In the genomic region with DNA sequence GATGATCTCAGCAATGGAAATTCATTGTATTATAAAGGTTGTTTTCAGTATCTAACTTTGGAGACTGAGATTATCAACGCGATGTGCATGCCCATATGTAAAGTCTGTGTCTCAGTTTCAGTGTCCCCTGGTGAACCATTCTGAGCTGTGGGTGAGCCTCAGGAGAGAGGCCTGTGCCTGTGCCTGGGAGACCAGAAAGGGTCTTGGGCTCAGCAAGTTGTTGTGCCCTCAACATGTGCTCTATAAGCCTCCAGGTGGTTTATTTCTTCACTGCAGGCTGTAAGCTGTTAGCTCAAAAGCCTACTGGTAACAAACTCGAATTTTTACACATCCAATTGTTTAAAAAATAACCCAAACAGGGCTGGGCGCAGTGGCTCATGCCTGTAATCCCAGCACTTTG, we compare ENCODE assay signal across 1 cellular context.
TF ChIP-seq lines count a peak whose summit lies in the region.

No MANE protein-coding gene starts in this region.

TF ChIP-seq in SK-N-SH treated with all-trans-retinoic acid at 6 μM for 48 hours, 23 proteins besides CTCF, POLR2A, EP300 and RAD21 (continued from another document):
- TF ChIP-seq, protein P1, sequence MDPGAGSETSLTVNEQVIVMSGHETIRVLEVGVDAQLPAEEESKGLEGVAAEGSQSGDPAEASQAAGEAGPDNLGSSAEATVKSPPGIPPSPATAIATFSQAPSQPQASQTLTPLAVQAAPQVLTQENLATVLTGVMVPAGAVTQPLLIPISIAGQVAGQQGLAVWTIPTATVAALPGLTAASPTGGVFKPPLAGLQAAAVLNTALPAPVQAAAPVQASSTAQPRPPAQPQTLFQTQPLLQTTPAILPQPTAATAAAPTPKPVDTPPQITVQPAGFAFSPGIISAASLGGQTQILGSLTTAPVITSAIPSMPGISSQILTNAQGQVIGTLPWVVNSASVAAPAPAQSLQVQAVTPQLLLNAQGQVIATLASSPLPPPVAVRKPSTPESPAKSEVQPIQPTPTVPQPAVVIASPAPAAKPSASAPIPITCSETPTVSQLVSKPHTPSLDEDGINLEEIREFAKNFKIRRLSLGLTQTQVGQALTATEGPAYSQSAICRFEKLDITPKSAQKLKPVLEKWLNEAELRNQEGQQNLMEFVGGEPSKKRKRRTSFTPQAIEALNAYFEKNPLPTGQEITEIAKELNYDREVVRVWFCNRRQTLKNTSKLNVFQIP (CRISPR knock-in tag; IDR thresholded peaks at IDR 0.05; ENCODE audit: borderline replicate concordance, low read depth) = no peak
- TF ChIP-seq, protein P2, sequence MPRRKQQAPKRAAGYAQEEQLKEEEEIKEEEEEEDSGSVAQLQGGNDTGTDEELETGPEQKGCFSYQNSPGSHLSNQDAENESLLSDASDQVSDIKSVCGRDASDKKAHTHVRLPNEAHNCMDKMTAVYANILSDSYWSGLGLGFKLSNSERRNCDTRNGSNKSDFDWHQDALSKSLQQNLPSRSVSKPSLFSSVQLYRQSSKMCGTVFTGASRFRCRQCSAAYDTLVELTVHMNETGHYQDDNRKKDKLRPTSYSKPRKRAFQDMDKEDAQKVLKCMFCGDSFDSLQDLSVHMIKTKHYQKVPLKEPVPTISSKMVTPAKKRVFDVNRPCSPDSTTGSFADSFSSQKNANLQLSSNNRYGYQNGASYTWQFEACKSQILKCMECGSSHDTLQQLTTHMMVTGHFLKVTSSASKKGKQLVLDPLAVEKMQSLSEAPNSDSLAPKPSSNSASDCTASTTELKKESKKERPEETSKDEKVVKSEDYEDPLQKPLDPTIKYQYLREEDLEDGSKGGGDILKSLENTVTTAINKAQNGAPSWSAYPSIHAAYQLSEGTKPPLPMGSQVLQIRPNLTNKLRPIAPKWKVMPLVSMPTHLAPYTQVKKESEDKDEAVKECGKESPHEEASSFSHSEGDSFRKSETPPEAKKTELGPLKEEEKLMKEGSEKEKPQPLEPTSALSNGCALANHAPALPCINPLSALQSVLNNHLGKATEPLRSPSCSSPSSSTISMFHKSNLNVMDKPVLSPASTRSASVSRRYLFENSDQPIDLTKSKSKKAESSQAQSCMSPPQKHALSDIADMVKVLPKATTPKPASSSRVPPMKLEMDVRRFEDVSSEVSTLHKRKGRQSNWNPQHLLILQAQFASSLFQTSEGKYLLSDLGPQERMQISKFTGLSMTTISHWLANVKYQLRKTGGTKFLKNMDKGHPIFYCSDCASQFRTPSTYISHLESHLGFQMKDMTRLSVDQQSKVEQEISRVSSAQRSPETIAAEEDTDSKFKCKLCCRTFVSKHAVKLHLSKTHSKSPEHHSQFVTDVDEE (CRISPR knock-in tag; IDR thresholded peaks at IDR 0.05) = no peak
- TF ChIP-seq ZFP3 (CRISPR knock-in tag; IDR thresholded peaks at IDR 0.05) (no peak), ZNF565 (CRISPR knock-in tag; conservative IDR thresholded peaks at IDR 0.05; ENCODE audit: low read depth) (no peak), CSDC2 (CRISPR knock-in tag; IDR thresholded peaks at IDR 0.05) (no peak)
